In genomic region chr14:50668008-50668851, GRCh38 we compare ENCODE assay signal across 1 cellular context.
TF ChIP-seq lines count a peak whose summit lies in the region.

SAV1 (minus strand) TSS chr14:50668306; CDS start chr14:50667967, 339 bp downstream.

TF ChIP-seq in K562, 482 proteins besides CTCF, POLR2A, EP300 and RAD21 (continued from another document and continues in another):
- TF ChIP-seq CBX1 (IDR thresholded peaks at IDR 0.05; ENCODE audit: low read depth) (peak; percentile 95), THAP7 (CRISPR knock-in tag; IDR thresholded peaks at IDR 0.05) (no peak), POLR2B (IDR thresholded peaks at IDR 0.05; ENCODE audit: low read depth, partially characterized antibody) (peak; percentile 86), MAZ (CRISPR knock-in tag; conservative IDR thresholded peaks at IDR 0.05 in 1 of 2, IDR thresholded peaks at IDR 0.05 in 1 of 2) (peak; percentile 43 to 47; a peak in 1 of 4 replicates), E2F3 (CRISPR knock-in tag; IDR thresholded peaks at IDR 0.05) (0 out of 2 replicates have a peak, but pooled peaks have one; percentile 14), NRF1 (conservative IDR thresholded peaks at IDR 0.05 in 1 of 2, IDR thresholded peaks at IDR 0.05 in 1 of 2) (peak; percentile 82 to 85), CHD7 (IDR thresholded peaks at IDR 0.05; ENCODE audit: low read depth, low read length) (no peak), RBM14 (IDR thresholded peaks at IDR 0.05; ENCODE audit: borderline replicate concordance, insufficient read depth, low read depth, low read length) (no peak), GTF2F1 (IDR thresholded peaks at IDR 0.05; ENCODE audit: low read depth, low read length) (peak; percentile 91), TAF7 (tag; IDR thresholded peaks at IDR 0.05) (peak; percentile 48; the same call in 1 of the 2 replicates), HBP1 (CRISPR knock-in tag; IDR thresholded peaks at IDR 0.05) (peak; percentile 94), MNT (conservative IDR thresholded peaks at IDR 0.05) (peak; percentile 77 to 88), DIDO1 (tag; IDR thresholded peaks at IDR 0.05; ENCODE audit: low read depth) (no peak), GTF2E2 (tag; IDR thresholded peaks at IDR 0.05) (peak; percentile 97), ZBTB12 (CRISPR knock-in tag; IDR thresholded peaks at IDR 0.05) (peak; percentile 40; the same call in 1 of the 2 replicates), PREB (CRISPR knock-in tag; IDR thresholded peaks at IDR 0.05) (no peak), ZNF79 (CRISPR knock-in tag; IDR thresholded peaks at IDR 0.05; ENCODE audit: low read depth) (no peak), TBL1XR1 (IDR thresholded peaks at IDR 0.05; ENCODE audit: low read length in 2 of 2) (0 out of 4 replicates have a peak, but pooled peaks of 1 of the 2 experiments have one; percentile 43), CLOCK (CRISPR knock-in tag; IDR thresholded peaks at IDR 0.05; ENCODE audit: borderline replicate concordance) (no peak), ZNF217 (CRISPR knock-in tag; IDR thresholded peaks at IDR 0.05) (no peak), RBFOX2 (IDR thresholded peaks at IDR 0.05; ENCODE audit: low read depth, low read length) (peak; percentile 97), L3MBTL2 (IDR thresholded peaks at IDR 0.05) (peak; percentile 88), GABPB1 (CRISPR knock-in tag; IDR thresholded peaks at IDR 0.05) (0 out of 2 replicates have a peak, but pooled peaks have one; percentile 25), THAP12 (CRISPR knock-in tag; IDR thresholded peaks at IDR 0.05) (0 out of 2 replicates have a peak, but pooled peaks have one; percentile 17), MTA1 (IDR thresholded peaks at IDR 0.05; ENCODE audit: borderline replicate concordance) (peak; percentile 70; the same call in 1 of the 2 replicates), HMG20A (CRISPR knock-in tag; conservative IDR thresholded peaks at IDR 0.05) (no peak), ID3 (CRISPR knock-in tag; IDR thresholded peaks at IDR 0.05) (no peak), ID3 (tag; IDR thresholded peaks at IDR 0.05) (peak; percentile 67)
